ENCODE assay signal across 1 cellular context in the genomic region with DNA sequence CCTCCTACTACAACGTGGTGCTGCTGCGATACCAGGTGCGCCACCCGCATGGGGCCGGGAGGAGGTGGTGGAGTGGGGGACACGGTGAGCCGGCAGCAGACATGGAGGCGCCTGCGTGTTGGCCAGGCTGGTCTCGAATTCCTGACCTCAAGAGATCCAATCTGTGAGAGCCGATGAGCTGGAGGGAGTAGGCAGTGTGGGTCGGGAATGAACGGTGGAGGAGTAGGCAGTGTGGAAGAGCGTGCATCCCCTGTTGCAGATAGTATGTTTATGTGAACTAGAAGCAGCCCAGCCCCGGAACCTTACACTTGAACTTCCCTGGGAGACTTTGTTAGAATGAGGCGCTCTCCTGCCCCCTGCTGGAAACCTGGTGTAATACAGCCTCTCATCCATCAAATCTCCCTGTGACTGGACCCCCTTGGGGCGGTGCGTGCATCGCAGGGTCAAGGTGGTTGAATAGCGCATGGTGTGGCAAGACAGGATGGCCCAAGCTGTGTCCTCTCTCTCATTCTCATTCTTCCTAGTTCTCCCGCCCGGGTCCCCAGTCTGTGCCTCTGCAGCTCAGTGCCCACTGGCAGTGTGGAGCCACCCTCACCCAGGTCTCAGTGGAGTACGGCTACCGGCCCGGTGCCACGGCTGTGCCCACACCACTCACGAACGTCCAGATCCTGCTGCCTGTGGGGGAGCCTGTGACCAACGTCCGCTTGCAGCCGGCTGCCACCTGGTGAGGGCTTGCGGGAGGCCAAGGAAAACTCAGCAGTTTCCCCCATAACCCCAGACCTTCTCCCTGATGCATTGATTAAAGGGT.
TF ChIP-seq lines count a peak whose summit lies in the region.

No MANE protein-coding gene starts in this region.

TF ChIP-seq in GM23338, 12 proteins besides CTCF, POLR2A, EP300 and RAD21 (continued from another document):
- TF ChIP-seq, protein P1, sequence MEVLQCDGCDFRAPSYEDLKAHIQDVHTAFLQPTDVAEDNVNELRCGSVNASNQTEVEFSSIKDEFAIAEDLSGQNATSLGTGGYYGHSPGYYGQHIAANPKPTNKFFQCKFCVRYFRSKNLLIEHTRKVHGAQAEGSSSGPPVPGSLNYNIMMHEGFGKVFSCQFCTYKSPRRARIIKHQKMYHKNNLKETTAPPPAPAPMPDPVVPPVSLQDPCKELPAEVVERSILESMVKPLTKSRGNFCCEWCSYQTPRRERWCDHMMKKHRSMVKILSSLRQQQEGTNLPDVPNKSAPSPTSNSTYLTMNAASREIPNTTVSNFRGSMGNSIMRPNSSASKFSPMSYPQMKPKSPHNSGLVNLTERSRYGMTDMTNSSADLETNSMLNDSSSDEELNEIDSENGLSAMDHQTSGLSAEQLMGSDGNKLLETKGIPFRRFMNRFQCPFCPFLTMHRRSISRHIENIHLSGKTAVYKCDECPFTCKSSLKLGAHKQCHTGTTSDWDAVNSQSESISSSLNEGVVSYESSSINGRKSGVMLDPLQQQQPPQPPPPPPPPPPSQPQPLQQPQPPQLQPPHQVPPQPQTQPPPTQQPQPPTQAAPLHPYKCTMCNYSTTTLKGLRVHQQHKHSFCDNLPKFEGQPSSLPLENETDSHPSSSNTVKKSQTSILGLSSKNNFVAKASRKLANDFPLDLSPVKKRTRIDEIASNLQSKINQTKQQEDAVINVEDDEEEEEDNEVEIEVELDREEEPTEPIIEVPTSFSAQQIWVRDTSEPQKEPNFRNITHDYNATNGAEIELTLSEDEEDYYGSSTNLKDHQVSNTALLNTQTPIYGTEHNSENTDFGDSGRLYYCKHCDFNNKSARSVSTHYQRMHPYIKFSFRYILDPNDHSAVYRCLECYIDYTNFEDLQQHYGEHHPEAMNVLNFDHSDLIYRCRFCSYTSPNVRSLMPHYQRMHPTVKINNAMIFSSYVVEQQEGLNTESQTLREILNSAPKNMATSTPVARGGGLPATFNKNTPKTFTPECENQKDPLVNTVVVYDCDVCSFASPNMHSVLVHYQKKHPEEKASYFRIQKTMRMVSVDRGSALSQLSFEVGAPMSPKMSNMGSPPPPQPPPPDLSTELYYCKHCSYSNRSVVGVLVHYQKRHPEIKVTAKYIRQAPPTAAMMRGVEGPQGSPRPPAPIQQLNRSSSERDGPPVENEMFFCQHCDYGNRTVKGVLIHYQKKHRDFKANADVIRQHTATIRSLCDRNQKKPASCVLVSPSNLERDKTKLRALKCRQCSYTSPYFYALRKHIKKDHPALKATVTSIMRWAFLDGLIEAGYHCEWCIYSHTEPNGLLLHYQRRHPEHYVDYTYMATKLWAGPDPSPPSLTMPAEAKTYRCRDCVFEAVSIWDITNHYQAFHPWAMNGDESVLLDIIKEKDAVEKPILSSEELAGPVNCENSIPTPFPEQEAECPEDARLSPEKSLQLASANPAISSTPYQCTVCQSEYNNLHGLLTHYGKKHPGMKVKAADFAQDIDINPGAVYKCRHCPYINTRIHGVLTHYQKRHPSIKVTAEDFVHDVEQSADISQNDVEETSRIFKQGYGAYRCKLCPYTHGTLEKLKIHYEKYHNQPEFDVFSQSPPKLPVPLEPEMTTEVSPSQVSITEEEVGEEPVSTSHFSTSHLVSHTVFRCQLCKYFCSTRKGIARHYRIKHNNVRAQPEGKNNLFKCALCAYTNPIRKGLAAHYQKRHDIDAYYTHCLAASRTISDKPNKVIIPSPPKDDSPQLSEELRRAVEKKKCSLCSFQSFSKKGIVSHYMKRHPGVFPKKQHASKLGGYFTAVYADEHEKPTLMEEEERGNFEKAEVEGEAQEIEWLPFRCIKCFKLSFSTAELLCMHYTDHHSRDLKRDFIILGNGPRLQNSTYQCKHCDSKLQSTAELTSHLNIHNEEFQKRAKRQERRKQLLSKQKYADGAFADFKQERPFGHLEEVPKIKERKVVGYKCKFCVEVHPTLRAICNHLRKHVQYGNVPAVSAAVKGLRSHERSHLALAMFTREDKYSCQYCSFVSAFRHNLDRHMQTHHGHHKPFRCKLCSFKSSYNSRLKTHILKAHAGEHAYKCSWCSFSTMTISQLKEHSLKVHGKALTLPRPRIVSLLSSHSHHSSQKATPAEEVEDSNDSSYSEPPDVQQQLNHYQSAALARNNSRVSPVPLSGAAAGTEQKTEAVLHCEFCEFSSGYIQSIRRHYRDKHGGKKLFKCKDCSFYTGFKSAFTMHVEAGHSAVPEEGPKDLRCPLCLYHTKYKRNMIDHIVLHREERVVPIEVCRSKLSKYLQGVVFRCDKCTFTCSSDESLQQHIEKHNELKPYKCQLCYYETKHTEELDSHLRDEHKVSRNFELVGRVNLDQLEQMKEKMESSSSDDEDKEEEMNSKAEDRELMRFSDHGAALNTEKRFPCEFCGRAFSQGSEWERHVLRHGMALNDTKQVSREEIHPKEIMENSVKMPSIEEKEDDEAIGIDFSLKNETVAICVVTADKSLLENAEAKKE (CRISPR knock-in tag; IDR thresholded peaks at IDR 0.05), result no peak
TF ChIP-seq in GM23338: peak in this region for 0.
